8 cellular contexts compared by ENCODE assay signal in the genomic region with DNA sequence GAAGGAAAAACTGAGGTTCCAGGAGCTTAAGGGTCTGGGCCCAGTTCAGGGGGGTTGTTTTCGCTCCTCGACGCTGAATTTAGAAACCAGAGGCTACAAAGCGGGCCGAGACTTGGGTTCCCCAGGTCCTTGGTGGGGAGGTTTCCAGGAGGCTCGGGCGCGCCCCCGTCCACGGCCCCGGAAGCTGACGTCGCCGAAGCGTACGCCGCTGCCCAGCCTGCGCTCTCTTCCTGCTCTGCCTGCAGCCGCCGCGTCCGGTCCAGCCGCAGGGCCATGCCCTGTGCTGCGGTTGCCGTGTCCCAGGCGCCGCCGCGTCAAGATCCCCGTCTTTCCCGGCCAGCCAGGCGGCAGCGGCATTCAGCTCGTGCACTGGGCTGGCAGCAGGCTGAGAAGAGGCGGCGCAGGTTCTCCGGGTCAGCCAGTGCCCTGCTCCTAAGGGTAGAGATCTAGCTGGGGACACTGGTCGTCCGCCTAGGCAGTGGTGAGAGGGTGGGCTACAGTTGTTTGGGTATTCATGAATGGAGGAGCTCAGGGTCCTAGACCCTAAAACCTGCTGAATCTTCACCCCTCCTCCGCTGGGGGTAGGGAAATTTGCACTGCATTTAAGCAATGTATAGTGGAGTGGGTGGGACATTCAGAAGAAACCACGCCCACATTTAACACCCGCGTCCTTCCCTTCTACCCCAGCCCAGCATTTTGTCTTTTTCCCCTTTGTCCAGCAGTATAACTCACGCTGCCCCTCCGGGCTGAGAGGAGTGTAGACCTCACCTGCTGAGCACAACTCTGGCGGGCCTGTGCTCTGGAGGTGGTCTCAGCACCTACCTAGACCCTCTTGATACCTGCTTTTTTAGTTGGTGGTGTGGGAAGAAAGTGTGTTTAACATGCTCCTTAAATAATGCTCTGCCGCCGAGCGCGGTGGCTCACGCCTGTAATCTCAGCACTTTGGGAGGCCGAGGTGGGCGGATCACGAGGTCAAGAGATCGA. TPM values are rescaled to one million over a fixed set of nuclear protein-coding genes. Genes with fewer than 3 reads are reported as not detected.
A peak's percentile ranks its signal among the peaks of the same experiment; 100 is the strongest.
DNase-seq lines count a peak whose midpoint lies in the region; ATAC-seq and TF ChIP-seq lines count a peak whose summit lies in the region.

No MANE protein-coding gene starts in this region.

- in situ Hi-C loops in transverse colon (cut with MboI; ENCODE audit: low pct_ligation_motif_present in 1 of 4, low pct_unique_long_range_greater_than_20kb in 1 of 4, low sequenced_read_pairs in 3 of 4): no loop called here

- peak; percentile 57 for ATAC-seq in GM21786 (IDR thresholded peaks at IDR 0.05; ENCODE audit: unreplicated experiment)
- ATAC-seq in left cardiac atrium: peak; percentile 91 to 95

- no peaks in the 10 kb centered on the region for H3F3A ChIP-seq in Loucy (ENCODE audit: low read depth)

- peaks cover 17% of the 10 kb centered on the region for H4K20me1 ChIP-seq in Loucy (ENCODE audit: insufficient read depth, low read length, poor library complexity, severe bottlenecking)

- H3K9ac ChIP-seq in Loucy (ENCODE audit: low read depth, low read length, poor library complexity, severe bottlenecking): peak overlapping the region; percentile 82

- H3K27me3 ChIP-seq in Loucy (ENCODE audit: insufficient read depth, low read length, poor library complexity, severe bottlenecking) (no peaks in the 10 kb centered on the region), adrenal gland (no peaks in the 10 kb centered on the region), transverse colon (no peaks in the 10 kb centered on the region)

- peaks cover 34% of the 10 kb centered on the region for H3K79me2 ChIP-seq in Loucy (ENCODE audit: insufficient read depth, low read length)

- H3K36me3 ChIP-seq in Loucy (ENCODE audit: insufficient read depth, low read length) (no peaks in the 10 kb centered on the region), adrenal gland (replicated peaks in 1 of 2) (no peaks in the 10 kb centered on the region), transverse colon (no peaks in the 10 kb centered on the region)

- TF ChIP-seq POLR2A in adrenal gland (IDR thresholded peaks at IDR 0.05) (peak; percentile 78 to 91), transverse colon (IDR thresholded peaks at IDR 0.05) (peak; percentile 94)

- H2AFZ ChIP-seq in Loucy (ENCODE audit: low read length): peak overlapping the region; percentile 88

- intact Hi-C loops in adrenal gland (cut with DNase I) (no loop called here), left cardiac atrium (cut with DNase I) (loop anchor here in 1 of 2 donors (10.0 kb wide), 1 partner anchor 111 kb away; a partner anchor contains a TSS), posterior cingulate gyrus (cut with DNase I) (loop anchor here (5.0 to 10.0 kb wide), 4 partner anchors 109 to 149 kb away; a partner anchor contains a TSS), transverse colon (cut with DNase I; ENCODE audit: low total_unique reads) (loop anchor here (5.0 kb wide), 1 partner anchor 113 kb away; a partner anchor contains a TSS)

- H3K4me2 ChIP-seq in Loucy (ENCODE audit: low read depth, low read length, poor library complexity, severe bottlenecking): peak overlapping the region; percentile 71

- H3K4me3 ChIP-seq in Loucy (ENCODE audit: low read length, poor library complexity, severe bottlenecking) (peak overlapping the region; percentile 78), adrenal gland (peak overlapping the region; percentile 17 to 76 (median 63)), transverse colon (peak overlapping the region; percentile 66 to 75 (median 72))

- no peaks in the 10 kb centered on the region for H3K9me2 ChIP-seq in Loucy (replicated peaks; ENCODE audit: low read depth, low read length)

- DNase-seq in DMS79 treated with DMSO at 0.1 percent for 48 hours (lab: John Stamatoyannopoulos, UW) (peak; percentile 52), T follicular helper cell (ENCODE audit: low read depth) (peak; percentile 61), adrenal gland (peak; percentile 81 to 92 (median 86)), left cardiac atrium (peak; percentile 91), posterior cingulate gyrus (peak; percentile 68 to 97 (median 82)), transverse colon (peak; percentile 91)

- TF ChIP-seq EP300 in transverse colon (IDR thresholded peaks at IDR 0.05; ENCODE audit: low read depth): no peak

- H3K4me1 ChIP-seq in Loucy (ENCODE audit: insufficient read depth, low read length, poor library complexity, severe bottlenecking): peaks cover 33% of the 10 kb centered on the region
- peaks cover 14% of the 10 kb centered on the region in 2 donors for H3K4me1 ChIP-seq in adrenal gland (replicated peaks in 1 of 2)
- H3K4me1 ChIP-seq in transverse colon: peaks cover 23 to 35% (median 28%) of the 10 kb centered on the region in 4 donors

- H3K9me3 ChIP-seq in Loucy (ENCODE audit: insufficient read depth, low read depth, low read length): no peaks in the 10 kb centered on the region
- H3K9me3 ChIP-seq in adrenal gland (replicated peaks in 1 of 3): no peaks in the 10 kb centered on the region
- H3K9me3 ChIP-seq in transverse colon: no peaks in the 10 kb centered on the region

- H3K27ac ChIP-seq in adrenal gland (peak overlapping the region; percentile 78 to 99 (median 98)), transverse colon (peak overlapping the region; percentile 94 to 99 (median 98))

- 5 to 42% (median 15%) methylated on average over 24 to 54 of the region's 55 CpGs for WGBS in adrenal gland, 4 donors
- WGBS in transverse colon (ENCODE audit: low coverage in 1 of 2), 2 donors: 25% methylated on average over 37 of the region's 55 CpGs; no CpG with 5 or more reads in 1 of the 2 donors

- no peak for TF ChIP-seq CTCF in Loucy (conservative IDR thresholded peaks at IDR 0.05; ENCODE audit: low read length)
- TF ChIP-seq CTCF in adrenal gland (IDR thresholded peaks at IDR 0.05): peak in 1 of 6 experiments; percentile 8
- peak in 1 of 5 experiments; percentile 17 for TF ChIP-seq CTCF in transverse colon (IDR thresholded peaks at IDR 0.05)

RNA-seq across cellular contexts. Expression of a gene that starts 1.1 kb away (rescaled TPM):
- total RNA-seq in adrenal gland (10 to 100 TPM; 32.7 to 49.6 (median 40.7) TPM), left cardiac atrium (10 to 100 TPM; 22.1 to 24.1 TPM), transverse colon (10 to 100 TPM; 19.5 to 92.0 (median 53.2) TPM)
- polyA plus RNA-seq in adrenal gland: 10 to 100 TPM; 25.8 to 37.3 (median 34.8) TPM

RNA-seq across cellular contexts. Expression of a gene that starts 50.9 kb away (rescaled TPM):
- total RNA-seq in adrenal gland (not detected), left cardiac atrium (not detected), transverse colon (10 to 100 TPM in 3 of 4 donors, 1 to 10 TPM in 1; 5.8 to 90.7 (median 51.8) TPM)
- not detected for polyA plus RNA-seq in adrenal gland

RNA-seq across cellular contexts. Expression of a gene that starts 53.3 kb away (rescaled TPM):
- total RNA-seq in adrenal gland (not detected), left cardiac atrium (not detected), transverse colon (10 to 100 TPM in 1 of 4 donors, 1 to 10 TPM in 2, under 1 TPM in 1; 0.20 to 19.8 (median 3.7) TPM)
- polyA plus RNA-seq in adrenal gland: not detected

Comparison
In these comparisons a context has a peak if more than half of its experiments do, and no peak if none do; other contexts are left out.
1. Peak in every context shown above with its lines: DNase-seq, ATAC-seq, H3K4me3 ChIP-seq and H3K27ac ChIP-seq.
2. RNA of a gene that starts 50.9 kb away (total RNA-seq): 5.8 to 90.7 TPM in transverse colon; not detected in adrenal gland and not detected in left cardiac atrium; every median in the first group is over 4 times any median in the second.
3. intact Hi-C loops: an anchor here in posterior cingulate gyrus (5.0 to 10.0 kb wide) and transverse colon (5.0 kb wide); none called in adrenal gland.